Comparison of ENCODE assay signal across 11 cellular contexts in genomic region chr16:17483266-17483864, GRCh38.
"Had no signal": no experiment of that assay in that cellular context is flagged by ENCODE, and none has a peak within 500 bp of the region (broad histone marks: within the 10 kb centered on the region; RNA-seq: fewer than 3 reads in every experiment).

No MANE protein-coding gene starts in this region.

- H3K27me3 ChIP-seq: uterus had no signal

- H3K27ac ChIP-seq: prostate gland, spleen, stomach, thoracic aorta, uterus had no signal

- H3K9me3 ChIP-seq: prostate gland, stomach, thoracic aorta, uterus had no signal

- H3K36me3 ChIP-seq: prostate gland, spleen, stomach, thoracic aorta, uterus had no signal

- H3K4me3 ChIP-seq: prostate gland, spleen, stomach, thoracic aorta, uterus had no signal

- DNase-seq: activated CD4-positive, alpha-beta T cell treated with anti-CD3 and anti-CD28 coated beads, Interleukin-2, amount 50 U/mL, for 1 hour; activated naive CD4-positive, alpha-beta T cell; activated T-cell treated with anti-CD3 and anti-CD28 coated beads for 4 hours; occipital lobe; right cardiac atrium; spleen; stomach; uterus had no signal

- ATAC-seq: activated CD4-positive, CD25-positive, alpha-beta regulatory T cell treated with anti-CD3 and anti-CD28 coated beads, Interleukin-2, amount 50 U/mL, for 24 hours; right cardiac atrium had no signal

- H3K4me1 ChIP-seq: prostate gland, stomach, uterus had no signal
